In genomic region chr17:45371414-45372324, GRCh38 we compare ENCODE assay signal across 1 cellular context.
A peak's percentile ranks its signal among the peaks of the same experiment; 100 is the strongest.
TF ChIP-seq lines count a peak whose summit lies in the region.

No MANE protein-coding gene starts in this region.

TF ChIP-seq in HEK293, 187 proteins besides CTCF, POLR2A, EP300 and RAD21 (continued from another document and continues in another):
- TF ChIP-seq, protein P1, sequence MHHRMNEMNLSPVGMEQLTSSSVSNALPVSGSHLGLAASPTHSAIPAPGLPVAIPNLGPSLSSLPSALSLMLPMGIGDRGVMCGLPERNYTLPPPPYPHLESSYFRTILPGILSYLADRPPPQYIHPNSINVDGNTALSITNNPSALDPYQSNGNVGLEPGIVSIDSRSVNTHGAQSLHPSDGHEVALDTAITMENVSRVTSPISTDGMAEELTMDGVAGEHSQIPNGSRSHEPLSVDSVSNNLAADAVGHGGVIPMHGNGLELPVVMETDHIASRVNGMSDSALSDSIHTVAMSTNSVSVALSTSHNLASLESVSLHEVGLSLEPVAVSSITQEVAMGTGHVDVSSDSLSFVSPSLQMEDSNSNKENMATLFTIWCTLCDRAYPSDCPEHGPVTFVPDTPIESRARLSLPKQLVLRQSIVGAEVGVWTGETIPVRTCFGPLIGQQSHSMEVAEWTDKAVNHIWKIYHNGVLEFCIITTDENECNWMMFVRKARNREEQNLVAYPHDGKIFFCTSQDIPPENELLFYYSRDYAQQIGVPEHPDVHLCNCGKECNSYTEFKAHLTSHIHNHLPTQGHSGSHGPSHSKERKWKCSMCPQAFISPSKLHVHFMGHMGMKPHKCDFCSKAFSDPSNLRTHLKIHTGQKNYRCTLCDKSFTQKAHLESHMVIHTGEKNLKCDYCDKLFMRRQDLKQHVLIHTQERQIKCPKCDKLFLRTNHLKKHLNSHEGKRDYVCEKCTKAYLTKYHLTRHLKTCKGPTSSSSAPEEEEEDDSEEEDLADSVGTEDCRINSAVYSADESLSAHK (tag by site-specific recombination; IDR thresholded peaks at IDR 0.05): no peak
- TF ChIP-seq ZNF704 (tag by site-specific recombination; IDR thresholded peaks at IDR 0.05): no peak
- TF ChIP-seq ZBTB7A (tag by site-specific recombination; IDR thresholded peaks at IDR 0.05; ENCODE audit: low read depth): no peak; the same call in 1 of the 2 replicates
- no peak for TF ChIP-seq ZSCAN4 (tag by site-specific recombination; IDR thresholded peaks at IDR 0.05)
- TF ChIP-seq ZNF10 (tag by site-specific recombination; IDR thresholded peaks at IDR 0.05): peak; percentile 88
- no peak for TF ChIP-seq AEBP2 (tag by site-specific recombination; IDR thresholded peaks at IDR 0.05; ENCODE audit: borderline replicate concordance)
- TF ChIP-seq ZSCAN16 (tag by site-specific recombination; IDR thresholded peaks at IDR 0.05): no peak; the same call in 1 of the 2 replicates
- TF ChIP-seq MEIS1 (CRISPR knock-in tag; IDR thresholded peaks at IDR 0.05; ENCODE audit: borderline replicate concordance): peak; percentile 54; the same call in 1 of the 2 replicates
- TF ChIP-seq PATZ1 (tag by site-specific recombination; IDR thresholded peaks at IDR 0.05): peak; percentile 87
- TF ChIP-seq GLI4 (tag by site-specific recombination; IDR thresholded peaks at IDR 0.05): no peak
- no peak for TF ChIP-seq SETDB1 (IDR thresholded peaks at IDR 0.05; ENCODE audit: insufficient read length, low read length)
- 0 out of 2 replicates have a peak, but pooled peaks have one; percentile 18 for TF ChIP-seq KLF9 (tag by site-specific recombination; IDR thresholded peaks at IDR 0.05; ENCODE audit: low read depth)
- TF ChIP-seq, protein P2, sequence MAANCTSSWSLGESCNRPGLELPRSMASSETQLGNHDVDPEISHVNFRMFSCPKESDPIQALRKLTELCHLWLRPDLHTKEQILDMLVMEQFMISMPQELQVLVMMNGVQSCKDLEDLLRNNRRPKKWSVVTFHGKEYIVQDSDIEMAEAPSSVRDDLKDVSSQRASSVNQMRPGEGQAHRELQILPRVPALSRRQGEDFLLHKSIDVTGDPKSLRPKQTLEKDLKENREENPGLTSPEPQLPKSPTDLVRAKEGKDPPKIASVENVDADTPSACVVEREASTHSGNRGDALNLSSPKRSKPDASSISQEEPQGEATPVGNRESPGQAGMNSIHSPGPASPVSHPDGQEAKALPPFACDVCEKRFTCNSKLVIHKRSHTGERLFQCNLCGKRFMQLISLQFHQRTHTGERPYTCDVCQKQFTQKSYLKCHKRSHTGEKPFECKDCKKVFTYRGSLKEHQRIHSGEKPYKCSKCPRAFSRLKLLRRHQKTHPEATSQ (tag by site-specific recombination; IDR thresholded peaks at IDR 0.05): peak; percentile 78; the same call in 1 of the 2 replicates
- TF ChIP-seq ZNF596 (tag by site-specific recombination; IDR thresholded peaks at IDR 0.05): peak; percentile 58
- no peak for TF ChIP-seq ZNF624 (tag by site-specific recombination; IDR thresholded peaks at IDR 0.05)
- TF ChIP-seq ZNF112 (tag by site-specific recombination; IDR thresholded peaks at IDR 0.05): no peak
- peak; percentile 15; the same call in 1 of the 2 replicates for TF ChIP-seq ZNF639 (tag by site-specific recombination; IDR thresholded peaks at IDR 0.05)
- peak; percentile 51; the same call in 1 of the 2 replicates for TF ChIP-seq ZNF692 (tag by site-specific recombination; IDR thresholded peaks at IDR 0.05)
- peak; percentile 97 for TF ChIP-seq ZNF660 (tag by site-specific recombination; IDR thresholded peaks at IDR 0.05)
- TF ChIP-seq ZNF423 (tag by site-specific recombination; IDR thresholded peaks at IDR 0.05): peak; percentile 89
- no peak for TF ChIP-seq ZNF426 (tag by site-specific recombination; IDR thresholded peaks at IDR 0.05)
- TF ChIP-seq TRIM28 (IDR thresholded peaks at IDR 0.05; ENCODE audit: borderline replicate concordance, low read length): 0 out of 2 replicates have a peak, but pooled peaks have one; percentile 46
- peak; percentile 26; the same call in 1 of the 2 replicates for TF ChIP-seq SP2 (tag by site-specific recombination; IDR thresholded peaks at IDR 0.05)
- TF ChIP-seq ZNF311 (tag by site-specific recombination; IDR thresholded peaks at IDR 0.05; ENCODE audit: borderline replicate concordance): no peak
- TF ChIP-seq, protein P3, sequence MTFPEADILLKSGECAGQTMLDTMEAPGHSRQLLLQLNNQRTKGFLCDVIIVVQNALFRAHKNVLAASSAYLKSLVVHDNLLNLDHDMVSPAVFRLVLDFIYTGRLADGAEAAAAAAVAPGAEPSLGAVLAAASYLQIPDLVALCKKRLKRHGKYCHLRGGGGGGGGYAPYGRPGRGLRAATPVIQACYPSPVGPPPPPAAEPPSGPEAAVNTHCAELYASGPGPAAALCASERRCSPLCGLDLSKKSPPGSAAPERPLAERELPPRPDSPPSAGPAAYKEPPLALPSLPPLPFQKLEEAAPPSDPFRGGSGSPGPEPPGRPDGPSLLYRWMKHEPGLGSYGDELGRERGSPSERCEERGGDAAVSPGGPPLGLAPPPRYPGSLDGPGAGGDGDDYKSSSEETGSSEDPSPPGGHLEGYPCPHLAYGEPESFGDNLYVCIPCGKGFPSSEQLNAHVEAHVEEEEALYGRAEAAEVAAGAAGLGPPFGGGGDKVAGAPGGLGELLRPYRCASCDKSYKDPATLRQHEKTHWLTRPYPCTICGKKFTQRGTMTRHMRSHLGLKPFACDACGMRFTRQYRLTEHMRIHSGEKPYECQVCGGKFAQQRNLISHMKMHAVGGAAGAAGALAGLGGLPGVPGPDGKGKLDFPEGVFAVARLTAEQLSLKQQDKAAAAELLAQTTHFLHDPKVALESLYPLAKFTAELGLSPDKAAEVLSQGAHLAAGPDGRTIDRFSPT (tag by site-specific recombination; IDR thresholded peaks at IDR 0.05): peak; percentile 98
- no peak for TF ChIP-seq ZNF664 (tag by site-specific recombination; IDR thresholded peaks at IDR 0.05)
- no peak for TF ChIP-seq ZNF350 (tag by site-specific recombination; IDR thresholded peaks at IDR 0.05)
- peak; percentile 69; the same call in 1 of the 2 replicates for TF ChIP-seq WT1 (tag by site-specific recombination; IDR thresholded peaks at IDR 0.05)
- peak; percentile 73; the same call in 1 of the 2 replicates for TF ChIP-seq ZNF184 (tag by site-specific recombination; IDR thresholded peaks at IDR 0.05)
- 0 out of 2 replicates have a peak, but pooled peaks have one; percentile 46 for TF ChIP-seq ZFP37 (tag by site-specific recombination; IDR thresholded peaks at IDR 0.05)
- TF ChIP-seq SP7 (tag by site-specific recombination; IDR thresholded peaks at IDR 0.05): peak; percentile 61
- no peak for TF ChIP-seq SCRT2 (tag by site-specific recombination; IDR thresholded peaks at IDR 0.05)
- TF ChIP-seq ZSCAN30 (tag by site-specific recombination; IDR thresholded peaks at IDR 0.05): peak; percentile 99
- TF ChIP-seq ZBTB44 (tag by site-specific recombination; IDR thresholded peaks at IDR 0.05): peak; percentile 70; the same call in 1 of the 2 replicates
- TF ChIP-seq ZFP69B (tag by site-specific recombination; IDR thresholded peaks at IDR 0.05): peak; percentile 50; the same call in 1 of the 2 replicates
- peak; percentile 82; the same call in 1 of the 2 replicates for TF ChIP-seq KLF8 (tag by site-specific recombination; IDR thresholded peaks at IDR 0.05)
- no peak for TF ChIP-seq ZNF621 (tag by site-specific recombination; IDR thresholded peaks at IDR 0.05)
- TF ChIP-seq IKZF3 (tag by site-specific recombination; IDR thresholded peaks at IDR 0.05): peak; percentile 94
- peak; percentile 62 for TF ChIP-seq KLF1 (tag by site-specific recombination; IDR thresholded peaks at IDR 0.05)
- TF ChIP-seq KLF10 (tag by site-specific recombination; IDR thresholded peaks at IDR 0.05): peak; percentile 92
- no peak for TF ChIP-seq ZBTB48 (tag by site-specific recombination; IDR thresholded peaks at IDR 0.05)
- TF ChIP-seq ZXDB (tag by site-specific recombination; IDR thresholded peaks at IDR 0.05): 0 out of 2 replicates have a peak, but pooled peaks have one; percentile 40
- peak; percentile 92 for TF ChIP-seq PRDM1 (tag by site-specific recombination; IDR thresholded peaks at IDR 0.05)
- TF ChIP-seq ZNF146 (tag by site-specific recombination; IDR thresholded peaks at IDR 0.05): no peak
- peak; percentile 96 for TF ChIP-seq ZFHX2 (tag by site-specific recombination; conservative IDR thresholded peaks at IDR 0.05)
- peak; percentile 92 for TF ChIP-seq PBX3 (CRISPR knock-in tag; IDR thresholded peaks at IDR 0.05)
- TF ChIP-seq ZNF837 (tag by site-specific recombination; IDR thresholded peaks at IDR 0.05): no peak
- TF ChIP-seq ZNF623 (tag by site-specific recombination; IDR thresholded peaks at IDR 0.05): no peak
